In genomic region chr6:41964201-41964887, GRCh38 we compare ENCODE assay signal across 13 cellular contexts. TPM values are rescaled to one million over a fixed set of nuclear protein-coding genes. Genes with fewer than 3 reads are reported as not detected.
DNase-seq lines count a peak whose midpoint lies in the region; ATAC-seq and TF ChIP-seq lines count a peak whose summit lies in the region.
"Had no signal": no experiment of that assay in that cellular context is flagged by ENCODE, and none has a peak within 500 bp of the region (broad histone marks: within the 10 kb centered on the region; RNA-seq: fewer than 3 reads in every experiment).

No MANE protein-coding gene starts in this region.

- TF ChIP-seq POLR2A in stomach (IDR thresholded peaks at IDR 0.05): no peak

- no peak overlapping the region for H3K27ac ChIP-seq in stomach
- H3K27ac ChIP-seq in SK-N-SH (ENCODE audit: low read depth in 2 of 2, low read length in 1 of 2): no peak overlapping the region
- H3K27ac ChIP-seq: breast epithelium, epithelial cell of prostate, parathyroid adenoma had no signal

- no peak overlapping the region for H3K4me3 Mint-ChIP-seq in activated T-cell treated with anti-CD3 and anti-CD28 coated beads, Interleukin-2, amount 50 U/mL, for 24 hours
- no peak overlapping the region for H3K4me3 Mint-ChIP-seq in activated CD8-positive, alpha-beta T cell treated with anti-CD3 and anti-CD28 coated beads, Interleukin-2, amount 10 ng/mL, durations not matched to agents 7 days and 5 days
- peak overlapping the region in 4 of 5 donors; percentile 4 to 27 (median 14) for H3K4me3 Mint-ChIP-seq in immature natural killer cell

- no peaks in the 10 kb centered on the region for H4K20me1 ChIP-seq in SK-N-SH (ENCODE audit: insufficient read depth)

- TF ChIP-seq RAD21 in SK-N-SH (IDR thresholded peaks at IDR 0.05; ENCODE audit: low read length): no peak

- peak; percentile 43 for DNase-seq in activated T-cell treated with anti-CD3 and anti-CD28 coated beads, Interleukin-2, amount 50 U/mL, for 24 hours
- DNase-seq in activated T-cell treated with anti-CD3 and anti-CD28 coated beads for 4 hours: no peak
- peak; percentile 32 for DNase-seq in activated CD8-positive, alpha-beta T cell treated with anti-CD3 and anti-CD28 coated beads, Interleukin-2, amount 10 ng/mL, durations not matched to agents 7 days and 5 days
- no peak for DNase-seq in immature natural killer cell
- DNase-seq in stomach: peak; percentile 10
- no peak for DNase-seq in anterior cingulate cortex (lab: John Stamatoyannopoulos, UW)
- DNase-seq in SK-N-SH: no peak
- DNase-seq in cerebellar cortex (ENCODE audit: low spot score): no peak
- DNase-seq: EL, NCI-H1930 had no signal

- no peak overlapping the region for H3K9ac ChIP-seq in SK-N-SH
- H3K9ac ChIP-seq: parathyroid adenoma had no signal

- H3K9me3 ChIP-seq in stomach (no peaks in the 10 kb centered on the region), SK-N-SH (no peaks in the 10 kb centered on the region)
- H3K9me3 ChIP-seq: breast epithelium had no signal

- H3K4me2 ChIP-seq in SK-N-SH: no peak overlapping the region

- H3K36me3 ChIP-seq in stomach (peaks cover 0 to 11% (median 8%) of the 10 kb centered on the region in 4 donors), SK-N-SH (replicated peaks in 1 of 2; ENCODE audit: control insufficient read depth in 1 of 2, insufficient read depth in 2 of 2, low read length in 1 of 2) (no peaks in the 10 kb centered on the region)
- H3K36me3 ChIP-seq: breast epithelium had no signal

- TF ChIP-seq CTCF in stomach (IDR thresholded peaks at IDR 0.05): no peak
- TF ChIP-seq CTCF in SK-N-SH (IDR thresholded peaks at IDR 0.05): no peak

- no peak overlapping the region for H2AFZ ChIP-seq in SK-N-SH (ENCODE audit: low read depth)
- H2AFZ ChIP-seq: parathyroid adenoma had no signal

- H3K27me3 ChIP-seq in stomach: no peaks in the 10 kb centered on the region
- no peaks in the 10 kb centered on the region for H3K27me3 ChIP-seq in SK-N-SH (ENCODE audit: insufficient read depth)
- H3K27me3 ChIP-seq: breast epithelium had no signal

- peaks cover 88% of the 10 kb centered on the region for H3K4me1 Mint-ChIP-seq in activated T-cell treated with anti-CD3 and anti-CD28 coated beads, Interleukin-2, amount 50 U/mL, for 24 hours (ENCODE audit: low read depth)
- H3K4me1 Mint-ChIP-seq in activated CD8-positive, alpha-beta T cell treated with anti-CD3 and anti-CD28 coated beads, Interleukin-2, amount 10 ng/mL, durations not matched to agents 7 days and 5 days (ENCODE audit: low read depth): peaks cover 57% of the 10 kb centered on the region
- H3K4me1 Mint-ChIP-seq in immature natural killer cell: peaks cover 94 to 95% of the 10 kb centered on the region in 2 donors

- ATAC-seq in activated CD8-positive, alpha-beta T cell treated with anti-CD3 and anti-CD28 coated beads, Interleukin-2, amount 10 ng/mL, durations not matched to agents 7 days and 5 days: peak; percentile 34

- no peaks in the 10 kb centered on the region for H3K27me3 Mint-ChIP-seq in activated T-cell treated with anti-CD3 and anti-CD28 coated beads, Interleukin-2, amount 50 U/mL, for 24 hours
- no peaks in the 10 kb centered on the region for H3K27me3 Mint-ChIP-seq in activated CD8-positive, alpha-beta T cell treated with anti-CD3 and anti-CD28 coated beads, Interleukin-2, amount 10 ng/mL, durations not matched to agents 7 days and 5 days (ENCODE audit: low read depth)
- peaks cover 2 to 7% (median 4%) of the 10 kb centered on the region in 3 donors for H3K27me3 Mint-ChIP-seq in immature natural killer cell (ENCODE audit: low read depth in 3 of 3)

- peaks cover 6% of the 10 kb centered on the region for H3K9me3 Mint-ChIP-seq in activated T-cell treated with anti-CD3 and anti-CD28 coated beads, Interleukin-2, amount 50 U/mL, for 24 hours
- H3K9me3 Mint-ChIP-seq in activated CD8-positive, alpha-beta T cell treated with anti-CD3 and anti-CD28 coated beads, Interleukin-2, amount 10 ng/mL, durations not matched to agents 7 days and 5 days (ENCODE audit: insufficient read depth): no peaks in the 10 kb centered on the region
- H3K9me3 Mint-ChIP-seq in immature natural killer cell: no peaks in the 10 kb centered on the region

- WGBS in stomach, 5 donors: 69 to 88% (median 80%) methylated on average over 2 of the region's 2 CpGs
- WGBS in SK-N-SH (ENCODE audit: low lambda C conversion rate): 80% methylated on average over 2 of the region's 2 CpGs

- CTCF ChIA-PET in activated CD8-positive, alpha-beta T cell treated with anti-CD3 and anti-CD28 coated beads, Interleukin-2, amount 10 ng/mL, durations not matched to agents 7 days and 5 days (lab: Charles Lee): interaction anchor here (1.2 to 2.1 kb wide), 11 partner anchors 9 to 80 kb away, joined by 3 to 8 read pairs (median 5); no protein-coding TSS in a partner anchor
- CTCF ChIA-PET in SK-N-SH (lab: Yijun Ruan, JAX): interaction anchor here (1.4 kb wide), 1 partner anchor 28 kb away, joined by 3 read pairs; no protein-coding TSS in a partner anchor

- peak overlapping the region; percentile 97 for H3K27ac Mint-ChIP-seq in activated T-cell treated with anti-CD3 and anti-CD28 coated beads, Interleukin-2, amount 50 U/mL, for 24 hours
- peak overlapping the region; percentile 7 for H3K27ac Mint-ChIP-seq in activated CD8-positive, alpha-beta T cell treated with anti-CD3 and anti-CD28 coated beads, Interleukin-2, amount 10 ng/mL, durations not matched to agents 7 days and 5 days
- H3K27ac Mint-ChIP-seq in immature natural killer cell: peak overlapping the region; percentile 23 to 67 (median 53)

- H3K4me1 ChIP-seq in stomach: peaks cover 0 to 16% (median 5%) of the 10 kb centered on the region in 4 donors
- H3K4me1 ChIP-seq in SK-N-SH (ENCODE audit: control insufficient read depth in 1 of 2, insufficient read depth in 2 of 2, low read depth in 1 of 2, low read length in 1 of 2): peaks cover 0 to 9% of the 10 kb centered on the region in 2 experiments; a peak in 1 of 4 replicates
- H3K4me1 ChIP-seq: breast epithelium had no signal

- no peaks in the 10 kb centered on the region for H3K79me2 ChIP-seq in SK-N-SH (ENCODE audit: insufficient read depth)
- H3K79me2 ChIP-seq: parathyroid adenoma had no signal

- TF ChIP-seq EP300 in stomach (IDR thresholded peaks at IDR 0.05) (no peak), SK-N-SH (IDR thresholded peaks at IDR 0.05; ENCODE audit: borderline replicate concordance in 1 of 2, low read depth in 1 of 2, low read length in 1 of 2) (no peak)

- peaks cover 30% of the 10 kb centered on the region for H3K36me3 Mint-ChIP-seq in activated T-cell treated with anti-CD3 and anti-CD28 coated beads, Interleukin-2, amount 50 U/mL, for 24 hours (ENCODE audit: low read depth)
- peaks cover 13% of the 10 kb centered on the region for H3K36me3 Mint-ChIP-seq in activated CD8-positive, alpha-beta T cell treated with anti-CD3 and anti-CD28 coated beads, Interleukin-2, amount 10 ng/mL, durations not matched to agents 7 days and 5 days (ENCODE audit: low read depth)
- H3K36me3 Mint-ChIP-seq in immature natural killer cell: peaks cover 5 to 12% (median 5%) of the 10 kb centered on the region in 3 donors

- H3K4me3 ChIP-seq in stomach (no peak overlapping the region), SK-N-SH (ENCODE audit: low read depth in 2 of 2, low read length in 1 of 2) (no peak overlapping the region)
- H3K4me3 ChIP-seq: breast epithelium had no signal

- intact Hi-C loops in stomach (cut with DNase I; ENCODE audit: low total_unique reads): no loop called here

- POLR2A ChIA-PET in activated CD8-positive, alpha-beta T cell treated with anti-CD3 and anti-CD28 coated beads, Interleukin-2, amount 10 ng/mL, durations not matched to agents 7 days and 5 days (lab: Charles Lee): interaction anchor here (0.6 to 1.6 kb wide), 4 partner anchors 22 to 250 kb away, joined by 3 to 4 read pairs (median 4); partner anchors contain the start of gene CCND3
- POLR2A ChIA-PET in SK-N-SH (lab: Yijun Ruan, JAX): no interaction called here

- H3F3A ChIP-seq in SK-N-SH (replicated peaks; ENCODE audit: insufficient read depth): peaks cover 3% of the 10 kb centered on the region

- H3K9me2 ChIP-seq in SK-N-SH: no peaks in the 10 kb centered on the region

TF ChIP-seq in SK-N-SH, 30 proteins besides CTCF, POLR2A, EP300 and RAD21 (continues in another document):
- TF ChIP-seq SMC3 (IDR thresholded peaks at IDR 0.05; ENCODE audit: low read depth, low read length) (no peak), USF1 (IDR thresholded peaks at IDR 0.05; ENCODE audit: borderline replicate concordance, low read depth) (no peak)

RNA-seq across cellular contexts. Expression of gene CCND3, which starts 22.7 kb away (rescaled TPM):
- total RNA-seq in activated CD8-positive, alpha-beta T cell treated with anti-CD3 and anti-CD28 coated beads, Interleukin-2, amount 10 ng/mL, durations not matched to agents 7 days and 5 days: 100 to 1,000 TPM; 441 to 462 TPM
- polyA plus RNA-seq in immature natural killer cell (1,000 to 10,000 TPM in 2 of 3 donors, 100 to 1,000 TPM in 1; 782 to 1,087 (median 1,041) TPM), stomach (10 to 100 TPM; 75.3 to 77.2 (median 75.9) TPM), SK-N-SH (2012; rRNA removed) (22.4 and 26.6 TPM in 2 replicates)
- 100 to 1,000 TPM in 2 of 5 donors, 10 to 100 TPM in 3; 40.6 to 193 (median 84.2) TPM for total RNA-seq in stomach
- 16.0 and 24.0 TPM in 2 replicates for polyA plus RNA-seq in SK-N-SH (2012; cell fraction: cytosol; rRNA removed)
- polyA plus RNA-seq in SK-N-SH (2012; cell fraction: nucleus; rRNA removed): 28.0 and 33.4 TPM in 2 replicates

RNA-seq across cellular contexts. Expression of gene BYSL, which starts 43.0 kb away (rescaled TPM):
- 10 to 100 TPM; 39.4 to 43.1 TPM for total RNA-seq in activated CD8-positive, alpha-beta T cell treated with anti-CD3 and anti-CD28 coated beads, Interleukin-2, amount 10 ng/mL, durations not matched to agents 7 days and 5 days
- polyA plus RNA-seq in immature natural killer cell (10 to 100 TPM; 10.1 to 16.5 (median 15.9) TPM), stomach (10 to 100 TPM in 2 of 3 donors, 1 to 10 TPM in 1; 8.6 to 11.9 (median 10.6) TPM), SK-N-SH (2012; rRNA removed) (31.1 and 56.0 TPM in 2 replicates)
- total RNA-seq in stomach: 10 to 100 TPM in 2 of 5 donors, 1 to 10 TPM in 2, not detected in 1; 1.8 to 65.2 (median 10.1) TPM
- 32.4 and 35.9 TPM in 2 replicates for polyA plus RNA-seq in SK-N-SH (2012; cell fraction: cytosol; rRNA removed)
- polyA plus RNA-seq in SK-N-SH (2012; cell fraction: nucleus; rRNA removed): 54.5 and 56.0 TPM in 2 replicates

RNA-seq across cellular contexts. Expression of gene MED20, which starts 43.4 kb away (rescaled TPM):
- 10 to 100 TPM; 20.6 to 22.3 TPM for total RNA-seq in activated CD8-positive, alpha-beta T cell treated with anti-CD3 and anti-CD28 coated beads, Interleukin-2, amount 10 ng/mL, durations not matched to agents 7 days and 5 days
- 10 to 100 TPM in 2 of 3 donors, 1 to 10 TPM in 1; 5.9 to 11.5 (median 11.2) TPM for polyA plus RNA-seq in immature natural killer cell
- 10 to 100 TPM in 4 of 5 donors, 1 to 10 TPM in 1; 1.2 to 34.4 (median 18.8) TPM for total RNA-seq in stomach
- polyA plus RNA-seq in stomach: 1 to 10 TPM; 6.1 to 9.8 (median 7.2) TPM
- 25.1 and 29.6 TPM in 2 replicates for polyA plus RNA-seq in SK-N-SH (2012; rRNA removed)
- polyA plus RNA-seq in SK-N-SH (2012; cell fraction: cytosol; rRNA removed): 26.4 and 26.6 TPM in 2 replicates
- 21.5 and 25.2 TPM in 2 replicates for polyA plus RNA-seq in SK-N-SH (2012; cell fraction: nucleus; rRNA removed)

Comparison
In these comparisons a context has a peak if more than half of its experiments do, and no peak if none do; other contexts are left out.
1. DNase-seq: peak in activated T-cell treated with anti-CD3 and anti-CD28 coated beads, Interleukin-2, amount 50 U/mL, for 24 hours (single experiment), activated CD8-positive, alpha-beta T cell treated with anti-CD3 and anti-CD28 coated beads, Interleukin-2, amount 10 ng/mL, durations not matched to agents 7 days and 5 days (single experiment) and stomach (single experiment); none in activated T-cell treated with anti-CD3 and anti-CD28 coated beads for 4 hours (single experiment), immature natural killer cell (0 of 3), anterior cingulate cortex (0 of 58), SK-N-SH (single experiment) and cerebellar cortex (single experiment).
2. H3K27ac Mint-ChIP-seq: peak in every context shown above with its lines; median percentile 97 in activated T-cell treated with anti-CD3 and anti-CD28 coated beads, Interleukin-2, amount 50 U/mL, for 24 hours; 53 in immature natural killer cell; 7 in activated CD8-positive, alpha-beta T cell treated with anti-CD3 and anti-CD28 coated beads, Interleukin-2, amount 10 ng/mL, durations not matched to agents 7 days and 5 days.
3. H3K4me3 Mint-ChIP-seq: peak in immature natural killer cell (4 of 5); none in activated T-cell treated with anti-CD3 and anti-CD28 coated beads, Interleukin-2, amount 50 U/mL, for 24 hours (single experiment) and activated CD8-positive, alpha-beta T cell treated with anti-CD3 and anti-CD28 coated beads, Interleukin-2, amount 10 ng/mL, durations not matched to agents 7 days and 5 days (single experiment).
4. RNA of gene CCND3, which starts 22.7 kb away (polyA plus RNA-seq): 782 to 1,087 TPM in immature natural killer cell; 75.3 to 77.2 TPM in stomach and 16.0 to 33.4 TPM in SK-N-SH; every median in the first group is over 10 times any median in the second.